ENCODE assay signal across 20 cellular contexts in genomic region chr1:156251527-156251926, GRCh38. TPM values are rescaled to one million over a fixed set of nuclear protein-coding genes. Genes with fewer than 3 reads are reported as not detected.
DNase-seq lines count a peak whose midpoint lies in the region; ATAC-seq, FAIRE-seq and TF ChIP-seq lines count a peak whose summit lies in the region.
"Had no signal": no experiment of that assay in that cellular context is flagged by ENCODE, and none has a peak within 500 bp of the region (broad histone marks: within the 10 kb centered on the region; RNA-seq: fewer than 3 reads in every experiment).

No MANE protein-coding gene starts in this region.

- DNase-seq in cardiac muscle cell (ENCODE audit: low read depth in 1 of 2, low spot score in 1 of 2) (peak; percentile 35 to 58), Right ventricle myocardium superior (no peak), SK-N-DZ (ENCODE audit: low spot score) (peak; percentile 100), endothelial cell of umbilical vein (ENCODE audit: low read depth, low spot score) (peak; percentile 18), NCI-H1694 (lab: John Stamatoyannopoulos, UW) (no peak)
- DNase-seq in CD8-positive, alpha-beta T cell, result no peak
- DNase-seq: activated CD4-positive, alpha-beta T cell treated with anti-CD3 and anti-CD28 coated beads, Interleukin-2, amount 50 U/mL, for 48 hours; activated effector memory CD4-positive, alpha-beta T cell treated with Interleukin-2 at 50 U/mL for 16 hours; effector CD4-positive, alpha-beta T cell; foreskin keratinocyte; NCI-H1092; NCI-H69; small intestine; stimulated activated naive CD4-positive, alpha-beta T cell treated with Interleukin-2 at 50 U/mL for 16 hours had no signal

- H3K4me3 Mint-ChIP-seq in CD8-positive, alpha-beta T cell, result no peak overlapping the region
- H3K4me3 Mint-ChIP-seq: brain; T-helper 1 cell treated with Interleukin-12 subunit alpha and Interleukin-12 subunit beta and Interleukin-4 antibody, amounts not matched to agents 30 μg/mL and 1 μg/mL, for 36 hours had no signal

- H3K9me3 ChIP-seq in cardiac muscle cell (ENCODE audit: low read depth) (no peaks in the 10 kb centered on the region), endothelial cell of umbilical vein (replicated peaks; ENCODE audit: control insufficient read depth, insufficient read depth, low read length) (no peaks in the 10 kb centered on the region)
- H3K9me3 ChIP-seq in CD8-positive, alpha-beta T cell (ENCODE audit: low read length), result no peaks in the 10 kb centered on the region

- H3K27ac ChIP-seq in cardiac muscle cell, result peak overlapping the region; percentile 89
- H3K27ac ChIP-seq in endothelial cell of umbilical vein (ENCODE audit: insufficient read depth, low read depth, low read length), result no peak overlapping the region
- H3K27ac ChIP-seq in temporal lobe (ENCODE audit: low read depth, low read length), result peak overlapping the region; percentile 98
- H3K27ac ChIP-seq in CD8-positive, alpha-beta T cell (ENCODE audit: low read depth, low read length), result no peak overlapping the region
- H3K27ac ChIP-seq: foreskin keratinocyte had no signal

- TF ChIP-seq CTCF in cardiac muscle cell (IDR thresholded peaks at IDR 0.05; ENCODE audit: low read depth, low read length) (no peak), endothelial cell of umbilical vein (IDR thresholded peaks at IDR 0.05; ENCODE audit: extremely low read depth in 1 of 2, insufficient read depth in 1 of 2, low read depth in 1 of 2, low read length in 2 of 2) (no peak)
- TF ChIP-seq CTCF in CD8-positive, alpha-beta T cell (IDR thresholded peaks at IDR 0.05), result no peak

- no TSS peak for BruUV-seq in endothelial cell of umbilical vein (replicated peaks; lab: Mats Ljungman, UMichigan)

- H3K79me2 ChIP-seq in endothelial cell of umbilical vein (ENCODE audit: control insufficient read depth, insufficient read depth, low read length), result no peaks in the 10 kb centered on the region

- H3K4me2 ChIP-seq in endothelial cell of umbilical vein (ENCODE audit: insufficient read depth, low read length), result no peak overlapping the region

- H3K9me3 Mint-ChIP-seq in CD8-positive, alpha-beta T cell, result no peaks in the 10 kb centered on the region
- H3K9me3 Mint-ChIP-seq: brain; T-helper 1 cell treated with Interleukin-12 subunit alpha and Interleukin-12 subunit beta and Interleukin-4 antibody, amounts not matched to agents 30 μg/mL and 1 μg/mL, for 36 hours had no signal

- peaks cover 14% of the 10 kb centered on the region for H3K4me1 ChIP-seq in cardiac muscle cell (ENCODE audit: low read depth)
- peaks cover 8% of the 10 kb centered on the region for H3K4me1 ChIP-seq in endothelial cell of umbilical vein (ENCODE audit: control insufficient read depth, extremely low read depth, insufficient read depth, low read length)
- peaks cover under 1% of the 10 kb centered on the region for H3K4me1 ChIP-seq in CD8-positive, alpha-beta T cell (ENCODE audit: insufficient read depth, low read length)
- H3K4me1 ChIP-seq: foreskin keratinocyte had no signal

- H3K36me3 ChIP-seq in cardiac muscle cell (peaks cover 36% of the 10 kb centered on the region), endothelial cell of umbilical vein (ENCODE audit: control insufficient read depth in 2 of 2, extremely low read depth in 1 of 2, insufficient read depth in 2 of 2, low read length in 2 of 2) (peaks cover 16 to 53% of the 10 kb centered on the region in 2 experiments)
- H3K36me3 ChIP-seq in CD8-positive, alpha-beta T cell (ENCODE audit: insufficient read depth, low read length), result peaks cover 29% of the 10 kb centered on the region

- dilution Hi-C loops in endothelial cell of umbilical vein (cut with MboI; ENCODE audit: extremely low pct_ligation_motif_present, low sequenced_read_pairs), result no loop called here

- H3K4me1 Mint-ChIP-seq in CD8-positive, alpha-beta T cell (ENCODE audit: low read depth), result peaks cover 1% of the 10 kb centered on the region

- no peak for TF ChIP-seq POLR2A in endothelial cell of umbilical vein (IDR thresholded peaks at IDR 0.05; ENCODE audit: low read depth, low read length)

- H3K9ac ChIP-seq in endothelial cell of umbilical vein (replicated peaks; ENCODE audit: extremely low read depth, insufficient read depth, low read length), result no peak overlapping the region

- peaks cover 61% of the 10 kb centered on the region for H3K36me3 Mint-ChIP-seq in CD8-positive, alpha-beta T cell

- H3K27me3 ChIP-seq in cardiac muscle cell (no peaks in the 10 kb centered on the region), endothelial cell of umbilical vein (ENCODE audit: control insufficient read depth in 2 of 2, insufficient read depth in 2 of 2, low read length in 2 of 2) (no peaks in the 10 kb centered on the region)
- H3K27me3 ChIP-seq in CD8-positive, alpha-beta T cell (ENCODE audit: insufficient read depth, low read length), result no peaks in the 10 kb centered on the region
- H3K27me3 ChIP-seq: foreskin keratinocyte had no signal

- CTCF ChIA-PET in endothelial cell of umbilical vein (lab: Charles Lee), result interaction anchor here (0.6 to 1.5 kb wide), 7 partner anchors 8 to 155 kb away, joined by 3 to 7 read pairs (median 3); partner anchors contain the start of gene GLMP
- CTCF ChIA-PET in CD8-positive, alpha-beta T cell (lab: Charles Lee), result interaction anchor here (0.8 to 2.1 kb wide), 2 partner anchors 26 to 155 kb away, joined by 3 to 8 read pairs; no protein-coding TSS in a partner anchor

- no peak overlapping the region for H3K4me3 ChIP-seq in cardiac muscle cell
- H3K4me3 ChIP-seq in endothelial cell of umbilical vein (replicated peaks in 1 of 3; ENCODE audit: insufficient read depth in 1 of 3, low read depth in 1 of 3, low read length in 3 of 3), result no peak overlapping the region
- no peak overlapping the region for H3K4me3 ChIP-seq in CD8-positive, alpha-beta T cell (ENCODE audit: low read depth, low read length)

- FAIRE-seq in endothelial cell of umbilical vein (lab: Jason Lieb, UNC), result peak; percentile 61
- FAIRE-seq: small intestine had no signal

- no peak for ATAC-seq in Right ventricle myocardium superior (ENCODE audit: poor library complexity)
- no peak for ATAC-seq in CD8-positive, alpha-beta T cell
- no peak for ATAC-seq in HG02981 (IDR thresholded peaks at IDR 0.05; ENCODE audit: unreplicated experiment)
- ATAC-seq: foreskin keratinocyte, Panc1 had no signal

- no peaks in the 10 kb centered on the region for H4K20me1 ChIP-seq in endothelial cell of umbilical vein (replicated peaks; ENCODE audit: control insufficient read depth, extremely low read depth, insufficient read depth, low read length)

- H3K27ac Mint-ChIP-seq in CD8-positive, alpha-beta T cell, result no peak overlapping the region
- H3K27ac Mint-ChIP-seq: T-helper 1 cell treated with Interleukin-12 subunit alpha and Interleukin-12 subunit beta and Interleukin-4 antibody, amounts not matched to agents 30 μg/mL and 1 μg/mL, for 36 hours had no signal

- H3K27me3 Mint-ChIP-seq in CD8-positive, alpha-beta T cell (ENCODE audit: low read depth), result no peaks in the 10 kb centered on the region
- H3K27me3 Mint-ChIP-seq: brain had no signal

- POLR2A ChIA-PET in endothelial cell of umbilical vein (lab: Charles Lee), result no interaction called here
- POLR2A ChIA-PET in CD8-positive, alpha-beta T cell (lab: Charles Lee), result no interaction called here

- no peaks in the 10 kb centered on the region for H3K9me1 ChIP-seq in endothelial cell of umbilical vein (replicated peaks; ENCODE audit: control insufficient read depth, extremely low read depth, insufficient read depth, low read length)

- no peak overlapping the region for H2AFZ ChIP-seq in endothelial cell of umbilical vein (ENCODE audit: low read depth, low read length)

- intact Hi-C loops in Right ventricle myocardium superior (cut with DNase I), result no loop called here
- intact Hi-C loops in endothelial cell of umbilical vein (cut with micrococcal nuclease), result no loop called here
- intact Hi-C loops in CD8-positive, alpha-beta T cell (cut with DNase I, micrococcal nuclease), result no loop called here

RNA-seq across cellular contexts. Expression of gene PAQR6, which starts 3.7 kb away (rescaled TPM):
- 34.5 and 35.7 TPM in 2 replicates for total RNA-seq in cardiac muscle cell
- 23.3 and 40.1 TPM in 2 replicates for polyA plus RNA-seq in cardiac muscle cell
- 0.51 TPM for total RNA-seq in Right ventricle myocardium superior
- 4.4 and 6.1 TPM in 2 replicates for polyA plus RNA-seq in SK-N-DZ (2014; cell fraction: cytosol; rRNA removed)
- polyA plus RNA-seq in SK-N-DZ (2014; cell fraction: nucleus; rRNA removed), result 86.1 and 87.6 TPM in 2 replicates
- 1.6 and 2.2 TPM in 2 replicates for total RNA-seq in endothelial cell of umbilical vein
- polyA plus RNA-seq in endothelial cell of umbilical vein, result 1.3 and 1.6 TPM in 2 replicates
- polyA plus RNA-seq in endothelial cell of umbilical vein (2011; cell fraction: cytosol; rRNA removed), result 0.05 and 0.17 TPM in 2 replicates
- polyA plus RNA-seq in endothelial cell of umbilical vein (2011; cell fraction: nucleus; rRNA removed), result 4.4 and 5.6 TPM in 2 replicates
- polyA plus RNA-seq in endothelial cell of umbilical vein (2012), result 0.94 and 1.4 TPM in 2 replicates
- 0.68 TPM in 1 of 2 replicates, not detected in the other for polyA minus RNA-seq in endothelial cell of umbilical vein
- 0.72 TPM for polyA minus RNA-seq in endothelial cell of umbilical vein (2011; cell fraction: cytosol; rRNA and poly(A)+ RNA removed)
- polyA minus RNA-seq in endothelial cell of umbilical vein (2011; cell fraction: nucleus; rRNA and poly(A)+ RNA removed), result 1.1 and 1.5 TPM in 2 replicates
- total RNA-seq in temporal lobe, result 4.7 TPM
- total RNA-seq in CD8-positive, alpha-beta T cell, result 1 to 10 TPM; 2.1 to 2.8 TPM

RNA-seq across cellular contexts. Expression of gene BGLAP, which starts 9.5 kb away (rescaled TPM):
- total RNA-seq in cardiac muscle cell (0.51 and 0.67 TPM in 2 replicates), Right ventricle myocardium superior (0.83 TPM), endothelial cell of umbilical vein (1.0 and 2.4 TPM in 2 replicates), temporal lobe (0.25 TPM)
- polyA plus RNA-seq in cardiac muscle cell (0.32 and 1.8 TPM in 2 replicates), endothelial cell of umbilical vein (0.65 and 1.2 TPM in 2 replicates)
- 0.45 and 0.74 TPM in 2 replicates for polyA plus RNA-seq in SK-N-DZ (2014; cell fraction: cytosol; rRNA removed)
- polyA plus RNA-seq in SK-N-DZ (2014; cell fraction: nucleus; rRNA removed), result 5.9 and 10.0 TPM in 2 replicates
- 0.14 and 0.35 TPM in 2 replicates for polyA plus RNA-seq in endothelial cell of umbilical vein (2011; cell fraction: cytosol; rRNA removed)
- polyA plus RNA-seq in endothelial cell of umbilical vein (2011; cell fraction: nucleus; rRNA removed), result 3.2 and 3.3 TPM in 2 replicates
- polyA plus RNA-seq in endothelial cell of umbilical vein (2012), result 0.31 and 0.37 TPM in 2 replicates
- polyA minus RNA-seq in endothelial cell of umbilical vein, result 0.95 TPM in 1 of 2 replicates, not detected in the other
- polyA minus RNA-seq in endothelial cell of umbilical vein (2011; cell fraction: cytosol; rRNA and poly(A)+ RNA removed), result not detected
- polyA minus RNA-seq in endothelial cell of umbilical vein (2011; cell fraction: nucleus; rRNA and poly(A)+ RNA removed), result 1.6 and 4.2 TPM in 2 replicates
- 1 to 10 TPM; 2.0 to 2.4 TPM for total RNA-seq in CD8-positive, alpha-beta T cell
- total RNA-seq: mesenteric fat pad had no signal

RNA-seq across cellular contexts. Expression of gene SMG5, which starts 31.1 kb away (rescaled TPM):
- total RNA-seq in cardiac muscle cell (101 and 110 TPM in 2 replicates), Right ventricle myocardium superior (82.4 TPM), endothelial cell of umbilical vein (79.0 and 82.6 TPM in 2 replicates), temporal lobe (27.5 TPM)
- polyA plus RNA-seq in cardiac muscle cell (79.5 and 95.5 TPM in 2 replicates), endothelial cell of umbilical vein (32.6 and 37.4 TPM in 2 replicates)
- polyA plus RNA-seq in SK-N-DZ (2014; cell fraction: cytosol; rRNA removed), result 113 and 122 TPM in 2 replicates
- 400 and 461 TPM in 2 replicates for polyA plus RNA-seq in SK-N-DZ (2014; cell fraction: nucleus; rRNA removed)
- polyA plus RNA-seq in endothelial cell of umbilical vein (2011; cell fraction: cytosol; rRNA removed), result 33.0 and 33.5 TPM in 2 replicates
- 122 and 137 TPM in 2 replicates for polyA plus RNA-seq in endothelial cell of umbilical vein (2011; cell fraction: nucleus; rRNA removed)
- polyA plus RNA-seq in endothelial cell of umbilical vein (2012), result 44.6 and 45.9 TPM in 2 replicates
- polyA minus RNA-seq in endothelial cell of umbilical vein, result 48.6 and 49.1 TPM in 2 replicates
- 22.1 TPM for polyA minus RNA-seq in endothelial cell of umbilical vein (2011; cell fraction: cytosol; rRNA and poly(A)+ RNA removed)
- 39.4 and 45.9 TPM in 2 replicates for polyA minus RNA-seq in endothelial cell of umbilical vein (2011; cell fraction: nucleus; rRNA and poly(A)+ RNA removed)
- total RNA-seq in CD8-positive, alpha-beta T cell, result 10 to 100 TPM; 68.9 to 70.2 TPM

RNA-seq across cellular contexts. Expression of gene TMEM79, which starts 32.6 kb away (rescaled TPM):
- total RNA-seq in cardiac muscle cell (2.6 and 4.0 TPM in 2 replicates), Right ventricle myocardium superior (1.3 TPM), endothelial cell of umbilical vein (3.0 TPM in 2 replicates), temporal lobe (0.98 TPM)
- polyA plus RNA-seq in cardiac muscle cell (3.0 and 4.6 TPM in 2 replicates), endothelial cell of umbilical vein (4.8 and 5.6 TPM in 2 replicates)
- 7.9 and 8.5 TPM in 2 replicates for polyA plus RNA-seq in SK-N-DZ (2014; cell fraction: cytosol; rRNA removed)
- polyA plus RNA-seq in SK-N-DZ (2014; cell fraction: nucleus; rRNA removed), result 7.2 and 9.5 TPM in 2 replicates
- polyA plus RNA-seq in endothelial cell of umbilical vein (2011; cell fraction: cytosol; rRNA removed), result 2.4 and 2.9 TPM in 2 replicates
- 5.7 and 6.1 TPM in 2 replicates for polyA plus RNA-seq in endothelial cell of umbilical vein (2011; cell fraction: nucleus; rRNA removed)
- polyA plus RNA-seq in endothelial cell of umbilical vein (2012), result 1.9 and 2.0 TPM in 2 replicates
- polyA minus RNA-seq in endothelial cell of umbilical vein, result 1.4 and 3.2 TPM in 2 replicates
- polyA minus RNA-seq in endothelial cell of umbilical vein (2011; cell fraction: cytosol; rRNA and poly(A)+ RNA removed), result 4.0 TPM
- 1.4 and 3.4 TPM in 2 replicates for polyA minus RNA-seq in endothelial cell of umbilical vein (2011; cell fraction: nucleus; rRNA and poly(A)+ RNA removed)
- total RNA-seq in CD8-positive, alpha-beta T cell, result 1 to 10 TPM; 1.1 to 1.5 TPM

RNA-seq across cellular contexts. Expression of gene PMF1, which starts 38.7 kb away (rescaled TPM):
- total RNA-seq in cardiac muscle cell (106 and 129 TPM in 2 replicates), Right ventricle myocardium superior (64.8 TPM), endothelial cell of umbilical vein (58.4 and 61.6 TPM in 2 replicates), temporal lobe (29.0 TPM)
- polyA plus RNA-seq in cardiac muscle cell (133 and 151 TPM in 2 replicates), endothelial cell of umbilical vein (134 and 147 TPM in 2 replicates)
- polyA plus RNA-seq in SK-N-DZ (2014; cell fraction: cytosol; rRNA removed), result 180 and 248 TPM in 2 replicates
- polyA plus RNA-seq in SK-N-DZ (2014; cell fraction: nucleus; rRNA removed), result 96.3 and 121 TPM in 2 replicates
- polyA plus RNA-seq in endothelial cell of umbilical vein (2011; cell fraction: cytosol; rRNA removed), result 97.0 and 102 TPM in 2 replicates
- 64.6 and 66.0 TPM in 2 replicates for polyA plus RNA-seq in endothelial cell of umbilical vein (2011; cell fraction: nucleus; rRNA removed)
- 35.0 and 37.3 TPM in 2 replicates for polyA plus RNA-seq in endothelial cell of umbilical vein (2012)
- polyA minus RNA-seq in endothelial cell of umbilical vein, result 36.0 and 43.0 TPM in 2 replicates
- polyA minus RNA-seq in endothelial cell of umbilical vein (2011; cell fraction: cytosol; rRNA and poly(A)+ RNA removed), result 28.6 TPM
- polyA minus RNA-seq in endothelial cell of umbilical vein (2011; cell fraction: nucleus; rRNA and poly(A)+ RNA removed), result 14.3 and 15.8 TPM in 2 replicates
- 10 to 100 TPM; 72.1 to 74.4 TPM for total RNA-seq in CD8-positive, alpha-beta T cell

Comparison
In these comparisons a context has a peak if more than half of its experiments do, and no peak if none do; other contexts are left out.
1. DNase-seq: peak in cardiac muscle cell (2 of 2), SK-N-DZ (single experiment) and endothelial cell of umbilical vein (single experiment); none in Right ventricle myocardium superior (single experiment), NCI-H1694 (single experiment) and CD8-positive, alpha-beta T cell (0 of 7).
2. H3K27ac ChIP-seq: peak in cardiac muscle cell (single experiment) and temporal lobe (single experiment); none in endothelial cell of umbilical vein (single experiment) and CD8-positive, alpha-beta T cell (single experiment).